ENCODE assay signal across 13 cellular contexts in genomic region chr17:39801055-39801454, GRCh38.
DNase-seq lines count a peak whose midpoint lies in the region; ATAC-seq and TF ChIP-seq lines count a peak whose summit lies in the region.
"Had no signal": no experiment of that assay in that cellular context is flagged by ENCODE, and none has a peak within 500 bp of the region (broad histone marks: within the 10 kb centered on the region; RNA-seq: fewer than 3 reads in every experiment).

No MANE protein-coding gene starts in this region.

- H3K27me3 ChIP-seq in CD4-positive, CD25-positive, alpha-beta regulatory T cell (ENCODE audit: control insufficient read depth, insufficient read depth, low read length), result no peaks in the 10 kb centered on the region
- peaks cover 0 to 9% (median 0%) of the 10 kb centered on the region in 4 donors for H3K27me3 ChIP-seq in esophagus squamous epithelium

- ATAC-seq in CD4-positive, CD25-positive, alpha-beta regulatory T cell (ENCODE audit: low read depth in 2 of 2), result no peak
- no peak for ATAC-seq in central memory CD8-positive, alpha-beta T cell (replicated peaks; ENCODE audit: extremely low read depth, poor library complexity, severe bottlenecking)
- ATAC-seq in GM19467 (IDR thresholded peaks at IDR 0.05; ENCODE audit: unreplicated experiment), result no peak
- ATAC-seq: Right ventricle myocardium inferior had no signal

- no peak for DNase-seq in CD4-positive, CD25-positive, alpha-beta regulatory T cell
- DNase-seq in DMS79 treated with DMSO at 0.1 percent for 48 hours (lab: John Stamatoyannopoulos, UW), result peak; percentile 96
- DNase-seq in NCI-H69 (lab: John Stamatoyannopoulos, UW), result peak; percentile 87
- DNase-seq in central memory CD8-positive, alpha-beta T cell (ENCODE audit: low spot score in 2 of 2), result no peak
- no peak for DNase-seq in esophagus squamous epithelium (lab: John Stamatoyannopoulos, UW)
- DNase-seq in NCI-H2029 (lab: John Stamatoyannopoulos, UW), result no peak
- DNase-seq in NCI-H2196 treated with DMSO at 0.1 percent for 48 hours (lab: John Stamatoyannopoulos, UW; ENCODE audit: unreplicated experiment), result no peak
- DNase-seq: lower lobe of right lung, NCI-H446 treated with DMSO at 0.1 percent for 48 hours had no signal

- intact Hi-C loops in esophagus squamous epithelium (cut with DNase I), result no loop called here

- TF ChIP-seq POLR2A in esophagus squamous epithelium (IDR thresholded peaks at IDR 0.05), result no peak

- no peak for TF ChIP-seq CTCF in esophagus squamous epithelium (IDR thresholded peaks at IDR 0.05)

- H3K27me3 Mint-ChIP-seq in CD4-positive, CD25-positive, alpha-beta regulatory T cell, result no peaks in the 10 kb centered on the region
- H3K27me3 Mint-ChIP-seq in central memory CD8-positive, alpha-beta T cell, result no peaks in the 10 kb centered on the region

- peak overlapping the region; percentile 61 for H3K4me3 ChIP-seq in CD4-positive, CD25-positive, alpha-beta regulatory T cell (ENCODE audit: low read depth, low read length)
- H3K4me3 ChIP-seq in esophagus squamous epithelium, result no peak overlapping the region
- H3K4me3 ChIP-seq: esophagus muscularis mucosa, lower lobe of right lung, tibial nerve had no signal

- H3K36me3 ChIP-seq in CD4-positive, CD25-positive, alpha-beta regulatory T cell (ENCODE audit: control insufficient read depth, insufficient read depth, low read length), result no peaks in the 10 kb centered on the region
- H3K36me3 ChIP-seq in esophagus squamous epithelium, result no peaks in the 10 kb centered on the region
- H3K36me3 ChIP-seq: esophagus muscularis mucosa, lower lobe of right lung, tibial nerve had no signal

- peaks cover 14% of the 10 kb centered on the region for H3K36me3 Mint-ChIP-seq in CD4-positive, CD25-positive, alpha-beta regulatory T cell
- peaks cover 20% of the 10 kb centered on the region for H3K36me3 Mint-ChIP-seq in central memory CD8-positive, alpha-beta T cell (ENCODE audit: insufficient read depth)

- WGBS in esophagus squamous epithelium, 2 donors, result 78 to 85% methylated on average over 4 of the region's 4 CpGs

- no peaks in the 10 kb centered on the region for H3K9me3 Mint-ChIP-seq in CD4-positive, CD25-positive, alpha-beta regulatory T cell
- H3K9me3 Mint-ChIP-seq in central memory CD8-positive, alpha-beta T cell, result no peaks in the 10 kb centered on the region

- H3K4me1 Mint-ChIP-seq in CD4-positive, CD25-positive, alpha-beta regulatory T cell, result peaks cover 32 to 56% (median 45%) of the 10 kb centered on the region in 4 donors
- peaks cover 60% of the 10 kb centered on the region for H3K4me1 Mint-ChIP-seq in central memory CD8-positive, alpha-beta T cell

- H3K27ac Mint-ChIP-seq in CD4-positive, CD25-positive, alpha-beta regulatory T cell, result peak overlapping the region; percentile 89 to 98 (median 92)
- peak overlapping the region; percentile 89 for H3K27ac Mint-ChIP-seq in central memory CD8-positive, alpha-beta T cell (ENCODE audit: low read depth)

- no peaks in the 10 kb centered on the region for H3K9me3 ChIP-seq in CD4-positive, CD25-positive, alpha-beta regulatory T cell (ENCODE audit: control insufficient read depth in 2 of 2, low read length in 2 of 2)
- H3K9me3 ChIP-seq in esophagus squamous epithelium, result no peaks in the 10 kb centered on the region
- H3K9me3 ChIP-seq: esophagus muscularis mucosa, lower lobe of right lung, tibial nerve had no signal

- peak overlapping the region; percentile 34 to 78 (median 55) for H3K4me3 Mint-ChIP-seq in CD4-positive, CD25-positive, alpha-beta regulatory T cell
- peak overlapping the region; percentile 60 for H3K4me3 Mint-ChIP-seq in central memory CD8-positive, alpha-beta T cell

- H3K4me1 ChIP-seq in CD4-positive, CD25-positive, alpha-beta regulatory T cell (ENCODE audit: control insufficient read depth, insufficient read depth, low read length, poor library complexity, severe bottlenecking), result peaks cover 32% of the 10 kb centered on the region
- peaks cover 0 to 10% (median 0%) of the 10 kb centered on the region in 3 donors for H3K4me1 ChIP-seq in esophagus squamous epithelium
- H3K4me1 ChIP-seq: esophagus muscularis mucosa, lower lobe of right lung, tibial nerve had no signal

- H3K27ac ChIP-seq in CD4-positive, CD25-positive, alpha-beta regulatory T cell (ENCODE audit: insufficient read depth, low read length, poor library complexity, severe bottlenecking), result peak overlapping the region; percentile 68
- no peak overlapping the region for H3K27ac ChIP-seq in esophagus squamous epithelium
- H3K27ac ChIP-seq: esophagus muscularis mucosa, lower lobe of right lung, tibial nerve had no signal

Comparison
In these comparisons a context has a peak if more than half of its experiments do, and no peak if none do; other contexts are left out.
1. DNase-seq: peak in DMS79 treated with DMSO at 0.1 percent for 48 hours (single experiment) and NCI-H69 (single experiment); none in CD4-positive, CD25-positive, alpha-beta regulatory T cell (0 of 3), central memory CD8-positive, alpha-beta T cell (0 of 2), esophagus squamous epithelium (single experiment), NCI-H2029 (single experiment) and NCI-H2196 treated with DMSO at 0.1 percent for 48 hours (single experiment).